21 cellular contexts compared by ENCODE assay signal in genomic region chrY:15345471-15346155, GRCh38.
"Had no signal": no experiment of that assay in that cellular context is flagged by ENCODE, and none has a peak within 500 bp of the region (broad histone marks: within the 10 kb centered on the region; RNA-seq: fewer than 3 reads in every experiment).

No MANE protein-coding gene starts in this region.

- H3K27ac ChIP-seq: gastrocnemius medialis, neutrophil, pancreas, right atrium auricular region, suprapubic skin, transverse colon, upper lobe of right lung, uterus had no signal

- DNase-seq: cortex of kidney; effector memory CD8-positive, alpha-beta T cell; gastrocnemius medialis; head of caudate nucleus; mesenchymal stem cell; mucosa of descending colon; naive B cell; pancreas; stimulated activated CD4-positive, alpha-beta T cell treated with anti-CD3 and anti-CD28 coated beads, Interleukin-12 subunit alpha, Interleukin-12 subunit beta, amount 100 ng/mL, for 4 hours; stimulated activated CD4-positive, alpha-beta T cell treated with anti-CD3 and anti-CD28 coated beads, Interleukin-1b, Interleukin-23, amount 100 ng/mL, for 48 hours; stimulated activated CD4-positive, alpha-beta T cell treated with anti-CD3 and anti-CD28 coated beads, Interleukin-4, amount 100 ng/mL, for 1 hour; stimulated activated CD8-positive, alpha-beta memory T cell treated with anti-CD3 and anti-CD28 coated beads, Interleukin-4, amount 100 ng/mL, for 48 hours; stimulated activated naive CD4-positive, alpha-beta T cell; stimulated activated naive CD8-positive, alpha-beta T cell treated with anti-CD3 and anti-CD28 coated beads, Interleukin-15, amount 100 ng/mL, for 72 hours; transverse colon; upper lobe of right lung; uterus had no signal

- H3K36me3 ChIP-seq: gastrocnemius medialis, neutrophil, pancreas, right atrium auricular region, suprapubic skin, transverse colon, upper lobe of right lung, uterus had no signal

- H3K27me3 ChIP-seq: gastrocnemius medialis, neutrophil, pancreas, right atrium auricular region, suprapubic skin, transverse colon, upper lobe of right lung, uterus had no signal

- H3K4me3 ChIP-seq: gastrocnemius medialis, mucosa of descending colon, pancreas, right atrium auricular region, smooth muscle cell, suprapubic skin, transverse colon, upper lobe of right lung, uterus had no signal
